6 cellular contexts compared by ENCODE assay signal in the genomic region with DNA sequence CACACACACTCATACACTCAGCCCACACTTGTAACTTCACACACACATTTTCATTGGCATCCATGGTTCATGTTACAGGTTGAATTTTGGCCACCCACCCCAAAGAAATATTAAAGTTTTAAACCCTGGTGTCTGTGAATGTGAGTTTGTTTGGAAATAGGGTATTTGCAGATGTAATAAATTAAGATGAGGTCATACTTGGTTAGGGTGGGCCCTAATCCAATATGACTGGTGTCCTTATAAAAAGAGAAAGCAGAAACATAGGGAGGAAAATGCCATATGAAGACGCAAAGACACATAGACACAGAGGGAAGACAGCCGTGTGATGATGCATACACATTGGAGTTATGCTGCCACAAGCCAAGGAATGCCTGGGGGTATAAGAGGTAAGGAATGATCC.
"Had no signal": no experiment of that assay in that cellular context is flagged by ENCODE, and none has a peak within 500 bp of the region (broad histone marks: within the 10 kb centered on the region; RNA-seq: fewer than 3 reads in every experiment).

No MANE protein-coding gene starts in this region.

- H3K4me3 ChIP-seq: GM12878 had no signal

- ATAC-seq: GM12878 had no signal

- FAIRE-seq: G401.6, GM12878, GM12892, GM18507 had no signal

- DNase-seq: GDM1, GF-D8 had no signal
